In the genomic region with DNA sequence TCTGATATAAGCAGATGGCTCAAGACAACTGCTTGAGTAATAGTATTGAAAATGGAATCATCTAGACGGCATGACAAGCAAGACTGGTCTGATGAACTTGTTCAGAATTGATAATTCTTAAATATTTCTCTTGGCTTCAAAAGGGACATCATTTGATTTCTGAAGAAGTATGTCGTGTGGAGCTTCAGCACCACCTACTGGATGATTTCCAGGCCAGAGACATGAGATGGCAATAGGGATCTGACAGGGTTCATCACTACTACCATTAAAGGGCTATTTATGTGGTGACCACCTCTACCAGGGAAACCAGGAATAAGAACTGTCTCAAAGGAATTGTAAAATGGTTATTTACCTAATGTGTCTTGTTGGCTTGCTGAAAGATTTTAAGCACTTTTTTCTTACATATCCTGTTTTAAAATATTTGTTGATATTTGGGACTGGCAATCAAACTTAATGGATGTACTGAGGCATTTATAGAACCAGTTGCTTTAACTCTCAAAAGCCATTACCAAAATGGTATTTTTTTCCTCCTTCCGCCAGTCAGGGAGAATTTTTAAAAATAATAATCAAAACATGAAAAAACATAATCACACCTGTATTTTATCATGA, we compare ENCODE assay signal across 9 cellular contexts.
DNase-seq lines count a peak whose midpoint lies in the region; ATAC-seq, FAIRE-seq and TF ChIP-seq lines count a peak whose summit lies in the region.
"Had no signal": no experiment of that assay in that cellular context is flagged by ENCODE, and none has a peak within 500 bp of the region (broad histone marks: within the 10 kb centered on the region; RNA-seq: fewer than 3 reads in every experiment).

No MANE protein-coding gene starts in this region.

- no peak overlapping the region for H3K4me2 ChIP-seq in H1 (ENCODE audit: insufficient read depth in 1 of 2, low read depth in 2 of 2, low read length in 2 of 2)

- DNase-seq in CMK (ENCODE audit: low read depth) (peak; percentile 25), HAP-1 (ENCODE audit: low spot score in 2 of 2) (peak; percentile 61 to 74), NCI-H524 (lab: John Stamatoyannopoulos, UW) (peak; percentile 37 to 70), H1 (ENCODE audit: low read depth in 1 of 2, low spot score in 2 of 2) (peak in 1 of 2 experiments; percentile 56), midbrain (lab: John Stamatoyannopoulos, UW) (peak; percentile 81)
- DNase-seq in activated CD4-positive, alpha-beta memory T cell treated with anti-CD3 and anti-CD28 coated beads, Interleukin-2, amount 10 ng/mL, durations not matched to agents 7 days and 5 days: peak; percentile 56
- peak; percentile 21 to 39 for DNase-seq in stimulated activated CD8-positive, alpha-beta memory T cell treated with anti-CD3 and anti-CD28 coated beads, Interleukin-7, amount 100 ng/mL, for 4 hours (ENCODE audit: low read depth in 2 of 2)

- H3K4ac ChIP-seq in H1 (replicated peaks; ENCODE audit: insufficient read length, low read depth, low read length): no peak overlapping the region

- no peak for TF ChIP-seq EP300 in H1 (IDR thresholded peaks at IDR 0.05; ENCODE audit: borderline replicate concordance in 1 of 2, low read depth in 2 of 2, low read length in 2 of 2)

- no peaks in the 10 kb centered on the region for H3K79me1 ChIP-seq in H1 (ENCODE audit: low read depth, low read length)

- peak in 2 of 3 experiments; percentile 61 to 78; a peak in 3 of 4 replicates for TF ChIP-seq CTCF in H1 (IDR thresholded peaks at IDR 0.05; ENCODE audit: control extremely low read depth in 1 of 3, insufficient read depth in 1 of 3, low read depth in 1 of 3, low read length in 3 of 3)

- no peak overlapping the region for H3K23ac ChIP-seq in H1 (ENCODE audit: insufficient read length)

- H3K27ac Mint-ChIP-seq in activated CD4-positive, alpha-beta memory T cell treated with anti-CD3 and anti-CD28 coated beads, Interleukin-2, amount 10 ng/mL, durations not matched to agents 7 days and 5 days: no peak overlapping the region
- H3K27ac Mint-ChIP-seq: T-helper 17 cell had no signal

- H3K56ac ChIP-seq in H1 (replicated peaks; ENCODE audit: insufficient read length, low read depth, low read length): no peak overlapping the region

- no peak overlapping the region for H2BK15ac ChIP-seq in H1 (ENCODE audit: low read length)

- no peaks in the 10 kb centered on the region for H3K9me3 Mint-ChIP-seq in activated CD4-positive, alpha-beta memory T cell treated with anti-CD3 and anti-CD28 coated beads, Interleukin-2, amount 10 ng/mL, durations not matched to agents 7 days and 5 days

- no peaks in the 10 kb centered on the region for H3K4me1 Mint-ChIP-seq in activated CD4-positive, alpha-beta memory T cell treated with anti-CD3 and anti-CD28 coated beads, Interleukin-2, amount 10 ng/mL, durations not matched to agents 7 days and 5 days
- H3K4me1 Mint-ChIP-seq: T-helper 17 cell had no signal

- H3K27ac ChIP-seq in H1 (ENCODE audit: low read depth, low read length): no peak overlapping the region

- H4K8ac ChIP-seq in H1 (ENCODE audit: extremely low read depth, insufficient read depth, low read length): no peak overlapping the region

- peaks cover 26% of the 10 kb centered on the region for H3K27me3 Mint-ChIP-seq in activated CD4-positive, alpha-beta memory T cell treated with anti-CD3 and anti-CD28 coated beads, Interleukin-2, amount 10 ng/mL, durations not matched to agents 7 days and 5 days

- no peaks in the 10 kb centered on the region for H3K79me2 ChIP-seq in H1 (ENCODE audit: control insufficient read depth in 1 of 2, insufficient read depth in 2 of 2, low read length in 2 of 2)

- H3K4me3 ChIP-seq in HAP-1: no peak overlapping the region
- H3K4me3 ChIP-seq in H1 (ENCODE audit: extremely low read depth in 1 of 4, insufficient read depth in 2 of 4, low read depth in 3 of 4, low read length in 4 of 4): no peak overlapping the region

- no peak overlapping the region for H2AK5ac ChIP-seq in H1 (ENCODE audit: low read depth, low read length)

- H4K91ac ChIP-seq in H1 (replicated peaks; ENCODE audit: insufficient read length, low read length): no peak overlapping the region

- CTCF ChIA-PET in activated CD4-positive, alpha-beta memory T cell treated with anti-CD3 and anti-CD28 coated beads, Interleukin-2, amount 10 ng/mL, durations not matched to agents 7 days and 5 days (lab: Charles Lee): interaction anchor here (0.6 to 2.1 kb wide), 4 partner anchors 9 to 1798 kb away, joined by 3 to 6 read pairs (median 3); no protein-coding TSS in a partner anchor
- CTCF ChIA-PET in H1 (lab: Charles Lee; ENCODE audit: partially characterized antibody): interaction anchor here (1.0 to 6.7 kb wide), 4 partner anchors 110 to 359 kb away, joined by 5 to 53 read pairs (median 8); no protein-coding TSS in a partner anchor

- H3K4me3 Mint-ChIP-seq in activated CD4-positive, alpha-beta memory T cell treated with anti-CD3 and anti-CD28 coated beads, Interleukin-2, amount 10 ng/mL, durations not matched to agents 7 days and 5 days: no peak overlapping the region
- H3K4me3 Mint-ChIP-seq: T-helper 17 cell had no signal

- H2BK12ac ChIP-seq in H1 (ENCODE audit: low read depth, low read length): no peak overlapping the region

- H2AFZ ChIP-seq in H1 (ENCODE audit: low read length): no peak overlapping the region

- H3K14ac ChIP-seq in H1 (ENCODE audit: insufficient read length): no peak overlapping the region

- H4K20me1 ChIP-seq in H1 (replicated peaks in 1 of 2; ENCODE audit: control insufficient read depth in 1 of 2, insufficient read depth in 2 of 2, low read length in 2 of 2): peaks cover 0 to 1% of the 10 kb centered on the region in 2 experiments

- no peak overlapping the region for H4K5ac ChIP-seq in H1 (ENCODE audit: insufficient read length, low read depth, low read length)

- ATAC-seq in HG03342 (IDR thresholded peaks at IDR 0.05; ENCODE audit: unreplicated experiment): no peak
- ATAC-seq: T-helper 17 cell had no signal

- H3K36me3 ChIP-seq in HAP-1 (replicated peaks): peaks cover 7% of the 10 kb centered on the region
- H3K36me3 ChIP-seq in H1 (ENCODE audit: control insufficient read depth in 2 of 4, insufficient read depth in 4 of 4, low read length in 3 of 4): peaks cover 0 to 23% (median 13%) of the 10 kb centered on the region in 4 experiments; a peak in 5 of 8 replicates

- FAIRE-seq in H1 (lab: Jason Lieb, UNC): peak; percentile 86

- no peaks in the 10 kb centered on the region for H3K36me3 Mint-ChIP-seq in activated CD4-positive, alpha-beta memory T cell treated with anti-CD3 and anti-CD28 coated beads, Interleukin-2, amount 10 ng/mL, durations not matched to agents 7 days and 5 days (ENCODE audit: low read depth)

- H2BK120ac ChIP-seq in H1 (replicated peaks; ENCODE audit: low read depth, low read length): no peak overlapping the region

- H3K18ac ChIP-seq in H1 (ENCODE audit: extremely low read depth, low read length): no peak overlapping the region

- H3K23me2 ChIP-seq in H1 (ENCODE audit: low read depth, low read length): no peaks in the 10 kb centered on the region

- WGBS in H1 (ENCODE audit: extremely low coverage in 1 of 2, insufficient coverage in 1 of 2, insufficient read length in 1 of 2, insufficient replicate concordance in 2 of 2, low coverage in 1 of 2, low lambda C conversion rate in 2 of 2, missing lambda C conversion rate in 1 of 2), 2 experiments: 57% methylated on average over 3 of the region's 3 CpGs; no CpG with 5 or more reads in 1 of the 2 experiments

- no peak overlapping the region for H2BK5ac ChIP-seq in H1 (ENCODE audit: low read depth, low read length)

- peak; percentile 83 to 91 for TF ChIP-seq RAD21 in H1 (IDR thresholded peaks at IDR 0.05 in 1 of 2, conservative IDR thresholded peaks at IDR 0.05 in 1 of 2; ENCODE audit: low read depth in 2 of 2, low read length in 2 of 2)

- in situ Hi-C loops in HAP-1 (cut with MboI; ENCODE audit: low sequenced_read_pairs): loop anchor here (10.0 kb wide), 1 partner anchor 350 kb away; no protein-coding TSS in a partner anchor

- no peak for TF ChIP-seq POLR2A in H1 (IDR thresholded peaks at IDR 0.05; ENCODE audit: control extremely low read depth in 1 of 2, low read depth in 2 of 2, low read length in 2 of 2)

- H2BK20ac ChIP-seq in H1 (ENCODE audit: low read length): no peak overlapping the region

- POLR2A ChIA-PET in activated CD4-positive, alpha-beta memory T cell treated with anti-CD3 and anti-CD28 coated beads, Interleukin-2, amount 10 ng/mL, durations not matched to agents 7 days and 5 days (lab: Charles Lee): no interaction called here
- POLR2A ChIA-PET in H1 (lab: Charles Lee; ENCODE audit: partially characterized antibody): interaction anchor here (1.0 to 1.3 kb wide), 3 partner anchors 103 to 344 kb away, joined by 3 to 4 read pairs (median 3); no protein-coding TSS in a partner anchor

- H3K9ac ChIP-seq in H1 (replicated peaks in 1 of 4; ENCODE audit: extremely low read depth in 1 of 4, low read depth in 3 of 4, low read length in 3 of 4): no peak overlapping the region

- H3K4me1 ChIP-seq in HAP-1: no peaks in the 10 kb centered on the region
- H3K4me1 ChIP-seq in H1 (replicated peaks in 1 of 4; ENCODE audit: control insufficient read depth in 3 of 4, insufficient read depth in 4 of 4, low read length in 3 of 4): peaks cover 0 to 6% (median 0%) of the 10 kb centered on the region in 4 experiments; a peak in 1 of 7 replicates

- H3K27me3 ChIP-seq in HAP-1 (ENCODE audit: low read depth) (no peaks in the 10 kb centered on the region), H1 (replicated peaks in 1 of 4; ENCODE audit: control insufficient read depth in 3 of 4, extremely low read depth in 1 of 4, insufficient read depth in 3 of 4, low read length in 3 of 4) (no peaks in the 10 kb centered on the region)

- H3K9me3 ChIP-seq in HAP-1 (no peaks in the 10 kb centered on the region), H1 (ENCODE audit: insufficient read depth in 2 of 2, low read depth in 1 of 2, low read length in 1 of 2) (no peaks in the 10 kb centered on the region; a peak in 1 of 4 replicates)

TF ChIP-seq in H1, 55 proteins besides CTCF, POLR2A, EP300 and RAD21:
- TF ChIP-seq, protein P1, sequence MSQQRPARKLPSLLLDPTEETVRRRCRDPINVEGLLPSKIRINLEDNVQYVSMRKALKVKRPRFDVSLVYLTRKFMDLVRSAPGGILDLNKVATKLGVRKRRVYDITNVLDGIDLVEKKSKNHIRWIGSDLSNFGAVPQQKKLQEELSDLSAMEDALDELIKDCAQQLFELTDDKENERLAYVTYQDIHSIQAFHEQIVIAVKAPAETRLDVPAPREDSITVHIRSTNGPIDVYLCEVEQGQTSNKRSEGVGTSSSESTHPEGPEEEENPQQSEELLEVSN (IDR thresholded peaks at IDR 0.05): no peak
- 0 out of 2 replicates have a peak, but pooled peaks have one; percentile 22 for TF ChIP-seq POLR2AphosphoS5 (IDR thresholded peaks at IDR 0.05; ENCODE audit: low read depth, low read length)
